In genomic region chr20:51679254-51679921, GRCh38 we compare ENCODE assay signal across 24 cellular contexts.
"Had no signal": no experiment of that assay in that cellular context is flagged by ENCODE, and none has a peak within 500 bp of the region (broad histone marks: within the 10 kb centered on the region; RNA-seq: fewer than 3 reads in every experiment).

No MANE protein-coding gene starts in this region.

- H3K4me3 ChIP-seq: Peyer's patch, SJSA1 had no signal

- H3K9ac ChIP-seq: KMS-11 had no signal

- H3K27ac Mint-ChIP-seq: activated CD8-positive, alpha-beta T cell treated with anti-CD3 and anti-CD28 coated beads, Interleukin-2, amount 10 ng/mL, durations not matched to agents 7 days and 5 days; activated naive CD4-positive, alpha-beta T cell treated with anti-CD3 and anti-CD28 coated beads, Interleukin-2, amount 50 U/mL, for 24 hours; T-helper 2 cell treated with Interferon-gamma antibody and Interleukin-4, amounts not matched to agents 5 μg/mL and 100 μg/mL, for 36 hours; WTC11 had no signal

- H3K4me3 Mint-ChIP-seq: activated CD8-positive, alpha-beta T cell treated with anti-CD3 and anti-CD28 coated beads, Interleukin-2, amount 10 ng/mL, durations not matched to agents 7 days and 5 days; activated naive CD4-positive, alpha-beta T cell treated with anti-CD3 and anti-CD28 coated beads, Interleukin-2, amount 50 U/mL, for 24 hours; T-helper 2 cell treated with Interferon-gamma antibody and Interleukin-4, amounts not matched to agents 5 μg/mL and 100 μg/mL, for 36 hours; WTC11 had no signal

- H3K36me3 ChIP-seq: SJSA1 had no signal

- H3K9me3 Mint-ChIP-seq: activated naive CD4-positive, alpha-beta T cell treated with anti-CD3 and anti-CD28 coated beads, Interleukin-2, amount 50 U/mL, for 24 hours; T-helper 2 cell treated with Interferon-gamma antibody and Interleukin-4, amounts not matched to agents 5 μg/mL and 100 μg/mL, for 36 hours; WTC11 had no signal

- H3K4me2 ChIP-seq: KMS-11 had no signal

- H3K9me3 ChIP-seq: Peyer's patch, SJSA1 had no signal

- H3K36me3 Mint-ChIP-seq: activated naive CD4-positive, alpha-beta T cell treated with anti-CD3 and anti-CD28 coated beads, Interleukin-2, amount 50 U/mL, for 24 hours; WTC11 had no signal

- H3K27me3 Mint-ChIP-seq: activated naive CD4-positive, alpha-beta T cell treated with anti-CD3 and anti-CD28 coated beads, Interleukin-2, amount 50 U/mL, for 24 hours had no signal

- H3K27me3 ChIP-seq: Peyer's patch, SJSA1 had no signal

- H3K4me1 ChIP-seq: Peyer's patch, SJSA1 had no signal

- ATAC-seq: activated CD8-positive, alpha-beta T cell treated with anti-CD3 and anti-CD28 coated beads, Interleukin-2, amount 10 ng/mL, durations not matched to agents 7 days and 5 days; WTC11 had no signal

- H3K4me1 Mint-ChIP-seq: activated naive CD4-positive, alpha-beta T cell treated with anti-CD3 and anti-CD28 coated beads, Interleukin-2, amount 50 U/mL, for 24 hours had no signal

- DNase-seq: activated CD4-positive, alpha-beta T cell treated with anti-CD3 and anti-CD28 coated beads for 48 hours; activated CD4-positive, alpha-beta T cell treated with anti-CD3 and anti-CD28 coated beads, Interleukin-2, amount 50 U/mL, for 4 hours; activated CD4-positive, CD25-positive, alpha-beta regulatory T cell treated with anti-CD3 and anti-CD28 coated beads, Interleukin-2, amount 50 U/mL, for 72 hours; activated CD8-positive, alpha-beta memory T cell treated with anti-CD3 and anti-CD28 coated beads, Interleukin-2, amount 50 U/mL, for 48 hours; activated CD8-positive, alpha-beta T cell treated with anti-CD3 and anti-CD28 coated beads, Interleukin-2, amount 10 ng/mL, durations not matched to agents 7 days and 5 days; activated T-cell treated with anti-CD3 and anti-CD28 coated beads, Interleukin-2, amount 50 U/mL, for 1 hour; central memory CD4-positive, alpha-beta T cell; MV-4-11; NCI-H1092 treated with DMSO at 0.1 percent for 48 hours; NCI-H1417 treated with DMSO at 0.1 percent for 48 hours; NCI-H1694; NCI-H2029; NCI-H2107; NCI-H226; NCI-H526; Peyer's patch; SHP77; SW 1271 had no signal

- H3K27ac ChIP-seq: KMS-11, Peyer's patch, RWPE1, SJSA1 had no signal
